9 cellular contexts compared by ENCODE assay signal in genomic region chr4:6891436-6892170, GRCh38. TPM values are rescaled to one million over a fixed set of nuclear protein-coding genes. Genes with fewer than 3 reads are reported as not detected.
DNase-seq lines count a peak whose midpoint lies in the region; ATAC-seq and TF ChIP-seq lines count a peak whose summit lies in the region.
"Had no signal": no experiment of that assay in that cellular context is flagged by ENCODE, and none has a peak within 500 bp of the region (broad histone marks: within the 10 kb centered on the region; RNA-seq: fewer than 3 reads in every experiment).

No MANE protein-coding gene starts in this region.

- H3K4me1 Mint-ChIP-seq in endothelial cell (ENCODE audit: unreplicated experiment) = no peaks in the 10 kb centered on the region

- H3K9ac ChIP-seq in NT2/D1 (ENCODE audit: insufficient read length, low read depth) = peak overlapping the region; percentile 11
- H3K9ac ChIP-seq: SK-N-SH had no signal

- DNase-seq in NT2/D1 (ENCODE audit: low read depth, low spot score) (no peak), prostate gland (ENCODE audit: low spot score) (no peak), hippocampal formation (lab: John Stamatoyannopoulos, UW) (no peak), NCI-H526 (lab: John Stamatoyannopoulos, UW) (no peak), endothelial cell (ENCODE audit: low spot score) (no peak)
- DNase-seq in effector memory CD4-positive, alpha-beta T cell = no peak
- DNase-seq: SK-N-SH had no signal

- TF ChIP-seq CTCF in prostate gland (IDR thresholded peaks at IDR 0.05) (no peak), endothelial cell (IDR thresholded peaks at IDR 0.05; ENCODE audit: unreplicated experiment) (no peak)

- ATAC-seq in GM18511 (IDR thresholded peaks at IDR 0.05; ENCODE audit: unreplicated experiment) (peak; percentile 38), GM18861 (IDR thresholded peaks at IDR 0.05; ENCODE audit: unreplicated experiment) (no peak)

- H3K4me1 ChIP-seq in NT2/D1 (ENCODE audit: insufficient read depth, insufficient read length) = peaks cover 4% of the 10 kb centered on the region
- peaks cover 12% of the 10 kb centered on the region for H3K4me1 ChIP-seq in effector memory CD4-positive, alpha-beta T cell (ENCODE audit: control insufficient read depth, insufficient read depth, low read length, poor library complexity, severe bottlenecking)
- no peaks in the 10 kb centered on the region for H3K4me1 ChIP-seq in prostate gland (replicated peaks)

- no peak overlapping the region for H3K4me3 Mint-ChIP-seq in endothelial cell (ENCODE audit: unreplicated experiment)

- H3K27me3 Mint-ChIP-seq in endothelial cell (ENCODE audit: unreplicated experiment) = peaks cover 5% of the 10 kb centered on the region

- H3K27me3 ChIP-seq in NT2/D1 (ENCODE audit: insufficient read depth, insufficient read length) = no peaks in the 10 kb centered on the region
- H3K27me3 ChIP-seq in effector memory CD4-positive, alpha-beta T cell (replicated peaks; ENCODE audit: control insufficient read depth, insufficient read depth, low read length, poor library complexity, severe bottlenecking) = no peaks in the 10 kb centered on the region
- no peaks in the 10 kb centered on the region for H3K27me3 ChIP-seq in prostate gland (replicated peaks; ENCODE audit: insufficient read depth)

- no peak overlapping the region for H3K27ac ChIP-seq in effector memory CD4-positive, alpha-beta T cell (ENCODE audit: insufficient read depth, low read length, poor library complexity, severe bottlenecking)
- peak overlapping the region; percentile 8 to 29 for H3K27ac ChIP-seq in prostate gland

- no peak overlapping the region for H3K27ac Mint-ChIP-seq in endothelial cell (ENCODE audit: unreplicated experiment)

- WGBS in prostate gland = 75% methylated on average over 10 of the region's 10 CpGs

- H3K4me3 ChIP-seq in NT2/D1 (ENCODE audit: insufficient read length, low read depth) = no peak overlapping the region
- peak overlapping the region; percentile 39 for H3K4me3 ChIP-seq in effector memory CD4-positive, alpha-beta T cell (ENCODE audit: insufficient read depth, low read depth, low read length, poor library complexity, severe bottlenecking)
- no peak overlapping the region for H3K4me3 ChIP-seq in prostate gland

- intact Hi-C loops in prostate gland (cut with DNase I) = no loop called here

- H3K9me3 ChIP-seq in NT2/D1 (ENCODE audit: insufficient read depth, low read length) (peaks cover 14% of the 10 kb centered on the region), prostate gland (no peaks in the 10 kb centered on the region)
- no peaks in the 10 kb centered on the region for H3K9me3 ChIP-seq in effector memory CD4-positive, alpha-beta T cell (ENCODE audit: control insufficient read depth, low read length)
- H3K9me3 ChIP-seq: SK-N-SH had no signal

- no peaks in the 10 kb centered on the region for H3K9me3 Mint-ChIP-seq in endothelial cell (ENCODE audit: unreplicated experiment)

- H3K36me3 ChIP-seq in NT2/D1 (ENCODE audit: insufficient read depth, insufficient read length, low read length) = no peaks in the 10 kb centered on the region
- H3K36me3 ChIP-seq in effector memory CD4-positive, alpha-beta T cell (ENCODE audit: control insufficient read depth, insufficient read depth, low read length) = no peaks in the 10 kb centered on the region
- H3K36me3 ChIP-seq in prostate gland = no peaks in the 10 kb centered on the region

- peaks cover 4% of the 10 kb centered on the region for H3K36me3 Mint-ChIP-seq in endothelial cell (ENCODE audit: low read depth, unreplicated experiment)

- TF ChIP-seq POLR2A in prostate gland (IDR thresholded peaks at IDR 0.05) = no peak

RNA-seq across cellular contexts. Expression of gene TBC1D14, which starts 18.0 kb away (rescaled TPM):
- total RNA-seq in prostate gland = 10 to 100 TPM; 56.2 to 90.5 TPM
- total RNA-seq in endothelial cell (ENCODE audit: unreplicated experiment) = 33.0 TPM
